Comparison of ENCODE assay signal across 8 cellular contexts in the genomic region with DNA sequence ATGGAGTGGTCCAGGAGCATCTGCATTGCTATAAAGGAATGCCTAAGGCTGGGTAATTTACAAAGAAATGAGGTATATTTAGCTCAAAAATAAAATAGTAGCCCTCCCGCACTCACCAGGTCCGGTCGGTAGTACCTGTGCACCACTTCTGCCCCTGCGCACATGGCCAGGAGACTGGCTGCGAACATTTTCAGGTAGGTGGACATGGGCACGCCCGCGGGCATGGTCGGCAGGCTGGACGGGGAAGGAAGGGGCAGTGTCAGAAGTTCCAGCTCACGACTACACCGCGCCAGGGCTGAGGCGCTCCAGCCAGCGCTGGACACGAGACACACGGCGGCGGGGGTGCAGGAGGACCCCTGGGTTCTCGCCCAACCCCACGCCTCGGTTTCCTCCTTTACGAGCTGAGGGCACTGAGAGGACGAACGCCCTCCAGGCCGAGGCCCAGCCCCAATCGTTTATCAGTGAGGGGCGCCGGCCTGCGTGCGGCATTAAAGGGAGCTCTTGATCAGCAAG. TPM values are rescaled to one million over a fixed set of nuclear protein-coding genes. Genes with fewer than 3 reads are reported as not detected.
A peak's percentile ranks its signal among the peaks of the same experiment; 100 is the strongest.
DNase-seq lines count a peak whose midpoint lies in the region; FAIRE-seq and TF ChIP-seq lines count a peak whose summit lies in the region.

No MANE protein-coding gene starts in this region.

- peak overlapping the region; percentile 98 for H3K4me3 Mint-ChIP-seq in HFFc6

- H2AFZ ChIP-seq in OCI-LY1 (ENCODE audit: low read length) = no peak overlapping the region

- H3K4me2 ChIP-seq in OCI-LY1 (ENCODE audit: low read length) = peak overlapping the region; percentile 80

- no peaks in the 10 kb centered on the region for H3K79me2 ChIP-seq in OCI-LY1 (ENCODE audit: insufficient read depth, low read length)

- H3K9ac ChIP-seq in OCI-LY1 (ENCODE audit: low read length) (peak overlapping the region; percentile 73), duodenal mucosa (ENCODE audit: low read depth in 1 of 2, low read length in 2 of 2) (peak overlapping the region; percentile 67 to 90)

- no peaks in the 10 kb centered on the region for H3K9me3 ChIP-seq in OCI-LY1 (ENCODE audit: low read length)
- H3K9me3 ChIP-seq in duodenal mucosa (ENCODE audit: control insufficient read depth in 1 of 2, low read length in 2 of 2) = no peaks in the 10 kb centered on the region

- H3F3A ChIP-seq in OCI-LY1 (ENCODE audit: insufficient read depth, low read length) = no peaks in the 10 kb centered on the region

- H4K20me1 ChIP-seq in OCI-LY1 (ENCODE audit: insufficient read depth, low read length) = no peaks in the 10 kb centered on the region

- H3K9me3 Mint-ChIP-seq in HFFc6 = no peaks in the 10 kb centered on the region

- H3K36me3 ChIP-seq in OCI-LY1 (ENCODE audit: insufficient read depth, low read length) (peaks cover 33% of the 10 kb centered on the region), duodenal mucosa (ENCODE audit: control insufficient read depth in 1 of 2, insufficient read depth in 2 of 2, low read length in 2 of 2) (peaks cover 0 to 30% of the 10 kb centered on the region in 2 donors)

- H3K4me1 Mint-ChIP-seq in HFFc6 (ENCODE audit: low read depth) = peaks cover 53% of the 10 kb centered on the region

- no peaks in the 10 kb centered on the region for H3K9me2 ChIP-seq in OCI-LY1 (ENCODE audit: low read depth, low read length)

- H3K4me3 ChIP-seq in OCI-LY1 (ENCODE audit: low read depth, low read length, poor library complexity, severe bottlenecking) = peak overlapping the region; percentile 71
- peak overlapping the region; percentile 76 to 95 for H3K4me3 ChIP-seq in duodenal mucosa (ENCODE audit: low read depth in 1 of 2, low read length in 2 of 2)

- no peaks in the 10 kb centered on the region for H3K27me3 Mint-ChIP-seq in HFFc6 (ENCODE audit: insufficient read depth)

- H3K27me3 ChIP-seq in OCI-LY1 (ENCODE audit: insufficient read depth, low read length) (no peaks in the 10 kb centered on the region), duodenal mucosa (ENCODE audit: control insufficient read depth in 1 of 2, insufficient read depth in 2 of 2, low read length in 2 of 2) (no peaks in the 10 kb centered on the region)

- H3K4me1 ChIP-seq in OCI-LY1 (ENCODE audit: insufficient read depth, low read length, severe bottlenecking) = peaks cover 13% of the 10 kb centered on the region
- peaks cover 8 to 11% of the 10 kb centered on the region in 2 donors for H3K4me1 ChIP-seq in duodenal mucosa (ENCODE audit: control insufficient read depth in 1 of 2, insufficient read depth in 2 of 2, low read length in 2 of 2)

- H3K27ac Mint-ChIP-seq in HFFc6 = peak overlapping the region; percentile 98

- FAIRE-seq in GM19239 (lab: Jason Lieb, UNC) = no peak

- DNase-seq in DMS53 (lab: John Stamatoyannopoulos, UW) (peak; percentile 78), DMS53 treated with DMSO at 0.1 percent for 48 hours (lab: John Stamatoyannopoulos, UW; ENCODE audit: unreplicated experiment) (no peak), HFFc6 (no peak), mucosa of gallbladder (ENCODE audit: low spot score) (peak; percentile 15), Kasumi-1 (lab: John Stamatoyannopoulos, UW) (no peak), GM19239 (ENCODE audit: insufficient read length, low spot score) (no peak)

- TF ChIP-seq CTCF in HFFc6 (IDR thresholded peaks at IDR 0.05) (no peak), OCI-LY1 (IDR thresholded peaks at IDR 0.05; ENCODE audit: low read length) (no peak)

- peaks cover 14% of the 10 kb centered on the region for H3K36me3 Mint-ChIP-seq in HFFc6 (ENCODE audit: low read depth)

- H3K27ac ChIP-seq in OCI-LY1 (ENCODE audit: low read depth, low read length, poor library complexity, severe bottlenecking) = peak overlapping the region; percentile 76
- H3K27ac ChIP-seq in duodenal mucosa (ENCODE audit: low read depth, low read length) = peak overlapping the region; percentile 70

RNA-seq across cellular contexts. Expression of a gene that starts 9.1 kb away (rescaled TPM):
- 10 to 100 TPM; 13.9 to 19.7 (median 16.0) TPM for total RNA-seq in HFFc6 (2021; fragmentation: NEBNext Ultra II Directional; extraction: Animal tissue kit (Norgen Biotek cat#: 25700))
- total RNA-seq in mucosa of gallbladder = 16.5 TPM

RNA-seq across cellular contexts. Expression of a gene that starts 26.4 kb away (rescaled TPM):
- 1,000 to 10,000 TPM; 1,001 to 1,318 (median 1,069) TPM for total RNA-seq in HFFc6 (2021; fragmentation: NEBNext Ultra II Directional; extraction: Animal tissue kit (Norgen Biotek cat#: 25700))
- total RNA-seq in mucosa of gallbladder = 730 TPM

Comparison
In these comparisons a context has a peak if more than half of its experiments do, and no peak if none do; other contexts are left out.
1. DNase-seq: peak in DMS53 (single experiment) and mucosa of gallbladder (single experiment); none in DMS53 treated with DMSO at 0.1 percent for 48 hours (single experiment), HFFc6 (single experiment), Kasumi-1 (0 of 2) and GM19239 (single experiment).